ENCODE assay signal across 1 cellular context in genomic region chr2:96769816-96770215, GRCh38.
TF ChIP-seq lines count a peak whose summit lies in the region.

No MANE protein-coding gene starts in this region.

TF ChIP-seq in HepG2, 621 proteins besides CTCF, POLR2A, EP300 and RAD21 (continues in another document):
- 0 out of 2 replicates have a peak, but pooled peaks have one; percentile 10 for TF ChIP-seq ZNF574 (CRISPR knock-in tag; IDR thresholded peaks at IDR 0.05)
- no peak for TF ChIP-seq FOXA1 (IDR thresholded peaks at IDR 0.05)
- TF ChIP-seq FOXA1 (CRISPR knock-in tag; IDR thresholded peaks at IDR 0.05): peak; percentile 21; the same call in 1 of the 2 replicates
- no peak for TF ChIP-seq HOMEZ (CRISPR knock-in tag; IDR thresholded peaks at IDR 0.05; ENCODE audit: low read depth)
- TF ChIP-seq ARID4A (CRISPR knock-in tag; IDR thresholded peaks at IDR 0.05; ENCODE audit: borderline replicate concordance): peak; percentile 69
- 0 out of 2 replicates have a peak, but pooled peaks have one; percentile 21 for TF ChIP-seq MXD3 (CRISPR knock-in tag; IDR thresholded peaks at IDR 0.05)
- no peak for TF ChIP-seq DBP (CRISPR knock-in tag; IDR thresholded peaks at IDR 0.05; ENCODE audit: not compliant biosample characterization)
- TF ChIP-seq TFDP1 (CRISPR knock-in tag; IDR thresholded peaks at IDR 0.05; ENCODE audit: borderline replicate concordance): 0 out of 2 replicates have a peak, but pooled peaks have one; percentile 8
- peak; percentile 61 for TF ChIP-seq MAX (IDR thresholded peaks at IDR 0.05)
- TF ChIP-seq MXI1 (IDR thresholded peaks at IDR 0.05; ENCODE audit: borderline replicate concordance, low read depth, low read length): peak; percentile 35; the same call in 1 of the 3 replicates
- no peak for TF ChIP-seq ZNF530 (CRISPR knock-in tag; IDR thresholded peaks at IDR 0.05; ENCODE audit: low read depth)
- 0 out of 2 replicates have a peak, but pooled peaks have one; percentile 21 for TF ChIP-seq HNRNPL (IDR thresholded peaks at IDR 0.05; ENCODE audit: low read depth, low read length)
- TF ChIP-seq MXD4 (CRISPR knock-in tag; IDR thresholded peaks at IDR 0.05): 0 out of 2 replicates have a peak, but pooled peaks have one; percentile 36
- no peak for TF ChIP-seq ZNF142 (CRISPR knock-in tag; IDR thresholded peaks at IDR 0.05)
- TF ChIP-seq FOXA3 (CRISPR knock-in tag; IDR thresholded peaks at IDR 0.05): 0 out of 2 replicates have a peak, but pooled peaks have one; percentile 25
- no peak for TF ChIP-seq ZNF318 (CRISPR knock-in tag; IDR thresholded peaks at IDR 0.05)
